In the genomic region with DNA sequence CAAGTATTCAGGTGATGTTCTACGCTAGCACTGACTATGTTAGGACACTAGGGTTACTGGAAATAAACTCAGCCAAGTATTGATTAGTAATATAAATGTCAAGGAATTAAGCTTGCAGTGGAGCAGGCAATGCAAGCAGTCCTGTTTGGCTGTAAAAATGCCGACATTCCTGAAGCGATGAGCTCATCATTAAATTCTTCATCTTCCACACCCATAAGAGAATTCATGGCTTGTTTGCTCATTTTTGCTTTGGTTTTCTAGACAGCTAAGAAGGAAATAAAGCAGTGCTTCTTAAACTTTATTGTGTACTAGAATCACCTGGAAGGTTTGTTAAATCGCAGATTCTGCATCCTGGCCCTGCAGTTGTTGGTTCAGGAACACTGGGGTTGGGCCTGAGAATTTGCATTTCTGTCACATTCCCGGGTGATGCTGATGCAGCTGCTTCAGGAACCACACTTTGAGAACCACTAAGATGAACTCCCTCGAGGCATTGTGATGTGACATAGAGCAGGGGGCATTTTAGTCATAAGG, we compare ENCODE assay signal across 11 cellular contexts. TPM values are rescaled to one million over a fixed set of nuclear protein-coding genes. Genes with fewer than 3 reads are reported as not detected.
DNase-seq lines count a peak whose midpoint lies in the region; ATAC-seq and TF ChIP-seq lines count a peak whose summit lies in the region.
"Had no signal": no experiment of that assay in that cellular context is flagged by ENCODE, and none has a peak within 500 bp of the region (broad histone marks: within the 10 kb centered on the region; RNA-seq: fewer than 3 reads in every experiment).

No MANE protein-coding gene starts in this region.

- H3K9me3 ChIP-seq in mesenchymal stem cell (ENCODE audit: control insufficient read depth, low read length) (no peaks in the 10 kb centered on the region), ovary (no peaks in the 10 kb centered on the region)

- H3K9me3 Mint-ChIP-seq in activated naive CD4-positive, alpha-beta T cell treated with anti-CD3 and anti-CD28 coated beads, Interleukin-2, amount 50 U/mL, for 72 hours: no peaks in the 10 kb centered on the region

- peaks cover 9% of the 10 kb centered on the region for H3K4me1 ChIP-seq in mesenchymal stem cell (ENCODE audit: control insufficient read depth, insufficient read depth, low read depth, low read length)
- H3K4me1 ChIP-seq in ovary (ENCODE audit: insufficient read depth): peaks cover 2% of the 10 kb centered on the region

- no peak overlapping the region for H3K18ac ChIP-seq in mesenchymal stem cell (ENCODE audit: low read depth in 1 of 2, low read length in 2 of 2)

- WGBS in mesenchymal stem cell: 37% methylated on average over 4 of the region's 6 CpGs
- WGBS in ovary, 3 donors: 14 to 19% (median 15%) methylated on average over 6 of the region's 6 CpGs

- H2AK5ac ChIP-seq in mesenchymal stem cell (ENCODE audit: low read length, severe bottlenecking): no peak overlapping the region

- no peak overlapping the region for H3K14ac ChIP-seq in mesenchymal stem cell (ENCODE audit: low read length in 2 of 2)

- peak overlapping the region in 1 of 2 experiments; percentile 29 for H2BK12ac ChIP-seq in mesenchymal stem cell (ENCODE audit: low read length in 2 of 2)

- H3K9ac ChIP-seq in mesenchymal stem cell (ENCODE audit: low read length): peak overlapping the region; percentile 35

- TF ChIP-seq POLR2A in ovary (IDR thresholded peaks at IDR 0.05): no peak

- TF ChIP-seq CTCF in ovary (IDR thresholded peaks at IDR 0.05): no peak

- ATAC-seq in activated naive CD4-positive, alpha-beta T cell treated with anti-CD3 and anti-CD28 coated beads, Interleukin-2, amount 50 U/mL, for 72 hours: no peak

- intact Hi-C loops in posterior vena cava (cut with DNase I): no loop called here
- intact Hi-C loops in ovary (cut with DNase I): no loop called here

- H3K23ac ChIP-seq in mesenchymal stem cell (ENCODE audit: low read length in 2 of 2): no peak overlapping the region

- H3K4me2 ChIP-seq in mesenchymal stem cell (ENCODE audit: low read length, poor library complexity, severe bottlenecking): no peak overlapping the region

- no peak overlapping the region for H3K4ac ChIP-seq in mesenchymal stem cell (ENCODE audit: low read depth in 1 of 2, low read length in 2 of 2)

- H3K36me3 Mint-ChIP-seq in activated naive CD4-positive, alpha-beta T cell treated with anti-CD3 and anti-CD28 coated beads, Interleukin-2, amount 50 U/mL, for 72 hours: no peaks in the 10 kb centered on the region

- H2BK15ac ChIP-seq in mesenchymal stem cell (ENCODE audit: low read depth, poor library complexity, severe bottlenecking): no peak overlapping the region

- no peak for TF ChIP-seq RAD21 in Ishikawa (IDR thresholded peaks at IDR 0.05; ENCODE audit: low read depth)

- H2AFZ ChIP-seq in mesenchymal stem cell (ENCODE audit: low read depth, low read length): no peak overlapping the region

- no peak overlapping the region for H2BK120ac ChIP-seq in mesenchymal stem cell (ENCODE audit: low read depth, low read length)

- H3K79me1 ChIP-seq in mesenchymal stem cell (replicated peaks; ENCODE audit: low read length, poor library complexity, severe bottlenecking): no peaks in the 10 kb centered on the region

- no peaks in the 10 kb centered on the region for H3K36me3 ChIP-seq in mesenchymal stem cell (ENCODE audit: control insufficient read depth in 1 of 2, insufficient read depth in 2 of 2, low read depth in 1 of 2, low read length in 2 of 2)
- H3K36me3 ChIP-seq in ovary: no peaks in the 10 kb centered on the region

- H3K27me3 ChIP-seq in mesenchymal stem cell (ENCODE audit: control insufficient read depth in 1 of 2, insufficient read depth in 1 of 2, low read length in 2 of 2) (no peaks in the 10 kb centered on the region), ovary (no peaks in the 10 kb centered on the region)

- no peak overlapping the region for H3K4me3 ChIP-seq in mesenchymal stem cell (ENCODE audit: insufficient read depth in 1 of 2, low read depth in 1 of 2, low read length in 2 of 2)
- H3K4me3 ChIP-seq in ovary: no peak overlapping the region
- H3K4me3 ChIP-seq: coronary artery had no signal

- DNase-seq in A172 (ENCODE audit: low spot score) (peak; percentile 73), epithelial cell of prostate (ENCODE audit: low read depth, low spot score) (peak; percentile 59), mesenchymal stem cell (peak; percentile 65), UCSD-AML1 (lab: John Stamatoyannopoulos, UW; ENCODE audit: unreplicated experiment) (no peak), posterior vena cava (ENCODE audit: low spot score) (no peak), ovary (no peak)
- DNase-seq in activated naive CD4-positive, alpha-beta T cell treated with anti-CD3 and anti-CD28 coated beads, Interleukin-2, amount 50 U/mL, for 72 hours (ENCODE audit: low spot score in 2 of 2): no peak
- DNase-seq: activated CD4-positive, alpha-beta T cell treated with anti-CD3 and anti-CD28 coated beads, Interleukin-2, amount 50 U/mL, for 1 hour; NCI-H69 had no signal

- no peak overlapping the region for H2BK5ac ChIP-seq in mesenchymal stem cell (ENCODE audit: low read depth, low read length, poor library complexity, severe bottlenecking)

- no peak overlapping the region for H4K8ac ChIP-seq in mesenchymal stem cell (ENCODE audit: low read length)

- peak overlapping the region; percentile 100 for H3K27ac ChIP-seq in epithelial cell of prostate
- H3K27ac ChIP-seq in mesenchymal stem cell (ENCODE audit: low read length, poor library complexity, severe bottlenecking): peak overlapping the region; percentile 77
- no peak overlapping the region for H3K27ac ChIP-seq in ovary
- H3K27ac ChIP-seq: coronary artery had no signal

- TF ChIP-seq EP300 in Ishikawa (IDR thresholded peaks at IDR 0.05; ENCODE audit: borderline replicate concordance) (peak; percentile 72; the same call in 1 of the 2 replicates), ovary (IDR thresholded peaks at IDR 0.05) (no peak)

- H4K91ac ChIP-seq in mesenchymal stem cell (ENCODE audit: low read length): no peak overlapping the region

- no peak overlapping the region for H3K27ac Mint-ChIP-seq in activated naive CD4-positive, alpha-beta T cell treated with anti-CD3 and anti-CD28 coated beads, Interleukin-2, amount 50 U/mL, for 72 hours

TF ChIP-seq in Ishikawa, 13 proteins besides CTCF, POLR2A, EP300 and RAD21:
- TF ChIP-seq, protein P1, sequence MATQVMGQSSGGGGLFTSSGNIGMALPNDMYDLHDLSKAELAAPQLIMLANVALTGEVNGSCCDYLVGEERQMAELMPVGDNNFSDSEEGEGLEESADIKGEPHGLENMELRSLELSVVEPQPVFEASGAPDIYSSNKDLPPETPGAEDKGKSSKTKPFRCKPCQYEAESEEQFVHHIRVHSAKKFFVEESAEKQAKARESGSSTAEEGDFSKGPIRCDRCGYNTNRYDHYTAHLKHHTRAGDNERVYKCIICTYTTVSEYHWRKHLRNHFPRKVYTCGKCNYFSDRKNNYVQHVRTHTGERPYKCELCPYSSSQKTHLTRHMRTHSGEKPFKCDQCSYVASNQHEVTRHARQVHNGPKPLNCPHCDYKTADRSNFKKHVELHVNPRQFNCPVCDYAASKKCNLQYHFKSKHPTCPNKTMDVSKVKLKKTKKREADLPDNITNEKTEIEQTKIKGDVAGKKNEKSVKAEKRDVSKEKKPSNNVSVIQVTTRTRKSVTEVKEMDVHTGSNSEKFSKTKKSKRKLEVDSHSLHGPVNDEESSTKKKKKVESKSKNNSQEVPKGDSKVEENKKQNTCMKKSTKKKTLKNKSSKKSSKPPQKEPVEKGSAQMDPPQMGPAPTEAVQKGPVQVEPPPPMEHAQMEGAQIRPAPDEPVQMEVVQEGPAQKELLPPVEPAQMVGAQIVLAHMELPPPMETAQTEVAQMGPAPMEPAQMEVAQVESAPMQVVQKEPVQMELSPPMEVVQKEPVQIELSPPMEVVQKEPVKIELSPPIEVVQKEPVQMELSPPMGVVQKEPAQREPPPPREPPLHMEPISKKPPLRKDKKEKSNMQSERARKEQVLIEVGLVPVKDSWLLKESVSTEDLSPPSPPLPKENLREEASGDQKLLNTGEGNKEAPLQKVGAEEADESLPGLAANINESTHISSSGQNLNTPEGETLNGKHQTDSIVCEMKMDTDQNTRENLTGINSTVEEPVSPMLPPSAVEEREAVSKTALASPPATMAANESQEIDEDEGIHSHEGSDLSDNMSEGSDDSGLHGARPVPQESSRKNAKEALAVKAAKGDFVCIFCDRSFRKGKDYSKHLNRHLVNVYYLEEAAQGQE (IDR thresholded peaks at IDR 0.05; ENCODE audit: low read depth): no peak
- TF ChIP-seq NFIC (IDR thresholded peaks at IDR 0.05) (peak; percentile 58; the same call in 1 of the 2 replicates), ZBTB7A (IDR thresholded peaks at IDR 0.05; ENCODE audit: low read depth) (no peak), YY1 (IDR thresholded peaks at IDR 0.05; ENCODE audit: low read depth) (no peak), TCF12 (IDR thresholded peaks at IDR 0.05; ENCODE audit: low read depth) (peak; percentile 80), TAF1 (IDR thresholded peaks at IDR 0.05; ENCODE audit: low read depth) (no peak), TEAD4 (IDR thresholded peaks at IDR 0.05) (peak; percentile 92), CEBPB (IDR thresholded peaks at IDR 0.05) (no peak), EGR1 (IDR thresholded peaks at IDR 0.05) (no peak), CREB1 (IDR thresholded peaks at IDR 0.05; ENCODE audit: low read depth) (no peak), FOXM1 (IDR thresholded peaks at IDR 0.05; ENCODE audit: borderline replicate concordance, low read depth) (no peak; the same call in 1 of the 2 replicates)
- TF ChIP-seq, protein P2, sequence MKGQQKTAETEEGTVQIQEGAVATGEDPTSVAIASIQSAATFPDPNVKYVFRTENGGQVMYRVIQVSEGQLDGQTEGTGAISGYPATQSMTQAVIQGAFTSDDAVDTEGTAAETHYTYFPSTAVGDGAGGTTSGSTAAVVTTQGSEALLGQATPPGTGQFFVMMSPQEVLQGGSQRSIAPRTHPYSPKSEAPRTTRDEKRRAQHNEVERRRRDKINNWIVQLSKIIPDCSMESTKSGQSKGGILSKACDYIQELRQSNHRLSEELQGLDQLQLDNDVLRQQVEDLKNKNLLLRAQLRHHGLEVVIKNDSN (IDR thresholded peaks at IDR 0.05): no peak
- TF ChIP-seq, protein P3, sequence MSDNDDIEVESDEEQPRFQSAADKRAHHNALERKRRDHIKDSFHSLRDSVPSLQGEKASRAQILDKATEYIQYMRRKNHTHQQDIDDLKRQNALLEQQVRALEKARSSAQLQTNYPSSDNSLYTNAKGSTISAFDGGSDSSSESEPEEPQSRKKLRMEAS (IDR thresholded peaks at IDR 0.05): no peak

RNA-seq across cellular contexts. Expression of a gene that starts 17.8 kb away (rescaled TPM):
- total RNA-seq in A172 (2014; rRNA removed; shearing (Covaris generic)): 135 and 189 TPM in 2 replicates
- 9.2 TPM for polyA plus RNA-seq in mesenchymal stem cell (2013, experiment 1 of 2)
- polyA plus RNA-seq in mesenchymal stem cell (2013, experiment 2 of 2): 9.7 TPM
- total RNA-seq in posterior vena cava: 10 to 100 TPM; 13.8 to 20.0 TPM
- total RNA-seq in ovary: 10 to 100 TPM in 2 of 7 donors, 1 to 10 TPM in 5; 1.5 to 63.5 (median 8.1) TPM
- polyA plus RNA-seq in ovary: 10 to 100 TPM in 1 of 2 donors, 1 to 10 TPM in 1; 7.7 to 10.2 TPM
- 1 to 10 TPM in 1 of 2 donors, not detected in 1; 6.9 TPM for total RNA-seq in activated naive CD4-positive, alpha-beta T cell treated with anti-CD3 and anti-CD28 coated beads, Interleukin-2, amount 50 U/mL, for 72 hours

Comparison
In these comparisons a context has a peak if more than half of its experiments do, and no peak if none do; other contexts are left out.
1. DNase-seq: peak in A172 (single experiment), epithelial cell of prostate (single experiment) and mesenchymal stem cell (single experiment); none in UCSD-AML1 (single experiment), posterior vena cava (single experiment), ovary (0 of 5) and activated naive CD4-positive, alpha-beta T cell treated with anti-CD3 and anti-CD28 coated beads, Interleukin-2, amount 50 U/mL, for 72 hours (0 of 2).
2. H3K27ac ChIP-seq: peak in epithelial cell of prostate (single experiment) and mesenchymal stem cell (single experiment); none in ovary (0 of 2).